Comparison of ENCODE assay signal across 9 cellular contexts in genomic region chr2:27807476-27807875, GRCh38. TPM values are rescaled to one million over a fixed set of nuclear protein-coding genes. Genes with fewer than 3 reads are reported as not detected.
DNase-seq lines count a peak whose midpoint lies in the region; ATAC-seq and TF ChIP-seq lines count a peak whose summit lies in the region.
"Had no signal": no experiment of that assay in that cellular context is flagged by ENCODE, and none has a peak within 500 bp of the region (broad histone marks: within the 10 kb centered on the region; RNA-seq: fewer than 3 reads in every experiment).

No MANE protein-coding gene starts in this region.

- no peak for TF ChIP-seq POLR2A in spleen (IDR thresholded peaks at IDR 0.05)

- POLR2A ChIA-PET in A673 (lab: Charles Lee; ENCODE audit: low non-redundant PET), result no interaction called here

- peak; percentile 65 for TF ChIP-seq CTCF in A673 (conservative IDR thresholded peaks at IDR 0.05; ENCODE audit: low read depth, low read length)
- peak; percentile 65 for TF ChIP-seq CTCF in fibroblast of the aortic adventitia (IDR thresholded peaks at IDR 0.05; ENCODE audit: insufficient read depth, low read length)
- TF ChIP-seq CTCF in spleen (IDR thresholded peaks at IDR 0.05 in 8 of 11, conservative IDR thresholded peaks at IDR 0.05 in 3 of 11), result peak in 8 of 11 experiments; percentile 8 to 40 (median 21)

- no peaks in the 10 kb centered on the region for H3K27me3 ChIP-seq in A673 (replicated peaks; ENCODE audit: insufficient read depth, low read depth, low read length, poor library complexity)
- no peaks in the 10 kb centered on the region for H3K27me3 ChIP-seq in spleen (replicated peaks in 1 of 7)

- H3K27ac ChIP-seq in A673 (ENCODE audit: low read depth, low read length, poor library complexity, severe bottlenecking) (no peak overlapping the region), spleen (no peak overlapping the region)
- H3K27ac ChIP-seq: HL-60 had no signal

- ATAC-seq in GM21447 (IDR thresholded peaks at IDR 0.05; ENCODE audit: unreplicated experiment) (no peak), HG02852 (IDR thresholded peaks at IDR 0.05; ENCODE audit: unreplicated experiment) (no peak)

- BruUV-seq in A673 (replicated peaks; lab: Mats Ljungman, UMichigan), result no TSS peak

- CTCF ChIA-PET in A673 (lab: Charles Lee), result no interaction called here

- H3K4me3 ChIP-seq in A673 (ENCODE audit: low read depth, low read length, poor library complexity, severe bottlenecking), result no peak overlapping the region
- H3K4me3 ChIP-seq in fibroblast of the aortic adventitia (ENCODE audit: low read depth, low read length), result no peak overlapping the region
- no peak overlapping the region for H3K4me3 ChIP-seq in spleen

- no peaks in the 10 kb centered on the region for H3K9me3 ChIP-seq in A673 (ENCODE audit: low read depth, low read length, poor library complexity, severe bottlenecking)
- no peaks in the 10 kb centered on the region for H3K9me3 ChIP-seq in spleen

- intact Hi-C loops in A673 (cut with micrococcal nuclease; ENCODE audit: unreplicated experiment) (no loop called here), spleen (cut with DNase I; ENCODE audit: low total_unique reads) (no loop called here)

- H3K4me1 ChIP-seq in A673 (ENCODE audit: insufficient read depth, low read length, poor library complexity, severe bottlenecking) (no peaks in the 10 kb centered on the region), spleen (peaks cover 0 to 22% (median 4%) of the 10 kb centered on the region in 6 donors)

- WGBS in spleen, 5 donors, result 71 to 91% (median 84%) methylated on average over 4 of the region's 4 CpGs

- H3K36me3 ChIP-seq in A673 (ENCODE audit: insufficient read depth, low read length, poor library complexity, severe bottlenecking), result no peaks in the 10 kb centered on the region
- no peaks in the 10 kb centered on the region for H3K36me3 ChIP-seq in spleen

- DNase-seq in A673 (ENCODE audit: low spot score), result peak; percentile 34
- peak; percentile 48 for DNase-seq in ELR (ENCODE audit: low read depth)
- peak; percentile 42 for DNase-seq in RPMI7951 (ENCODE audit: low read depth)
- DNase-seq in fibroblast of the aortic adventitia (ENCODE audit: low read depth), result peak; percentile 51
- DNase-seq in spleen, result no peak
- no peak for DNase-seq in A172 (ENCODE audit: low spot score)

RNA-seq across cellular contexts. Expression of gene MRPL33, which starts 36.0 kb away (rescaled TPM):
- 55.4 and 68.1 TPM in 2 replicates for total RNA-seq in A673 (2021)
- total RNA-seq in RPMI7951 (2014; rRNA removed; shearing (Covaris generic)), result 335 and 349 TPM in 2 replicates
- 100 and 109 TPM in 2 replicates for total RNA-seq in fibroblast of the aortic adventitia (ENCODE audit: low replicate concordance)
- 10 to 100 TPM; 48.3 to 94.6 (median 69.2) TPM for total RNA-seq in spleen
- polyA plus RNA-seq in spleen, result 100 to 1,000 TPM in 2 of 3 donors, 10 to 100 TPM in 1; 95.6 to 166 (median 131) TPM
- 228 and 237 TPM in 2 replicates for total RNA-seq in A172 (2014; rRNA removed; shearing (Covaris generic))

Comparison
In these comparisons a context has a peak if more than half of its experiments do, and no peak if none do; other contexts are left out.
1. DNase-seq: peak in A673 (single experiment), ELR (single experiment), RPMI7951 (single experiment) and fibroblast of the aortic adventitia (single experiment); none in spleen (single experiment) and A172 (single experiment).
2. Peak in every context shown above with its lines, with median percentiles within 50 percentile points of each other: CTCF ChIP-seq.